ENCODE assay signal across 23 cellular contexts in the genomic region with DNA sequence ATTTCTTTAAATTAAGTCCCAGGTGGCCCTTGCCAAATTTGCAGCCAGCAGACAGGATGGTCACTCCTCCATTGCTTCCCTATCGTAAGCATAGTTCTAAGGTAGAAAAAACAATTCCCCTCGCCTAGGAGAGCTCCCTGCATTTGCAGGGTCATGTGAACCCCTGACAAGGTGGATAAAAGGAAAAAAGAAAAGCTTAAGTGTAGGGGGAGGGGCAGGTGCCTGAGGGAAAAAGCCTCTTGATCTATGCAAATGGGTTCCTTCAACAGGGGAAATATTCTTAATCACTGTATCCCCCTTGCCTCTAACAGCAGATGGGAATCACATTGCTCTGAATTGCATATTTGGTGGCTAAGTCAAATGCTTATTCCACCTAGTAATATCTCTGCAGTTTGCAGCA.
"Had no signal": no experiment of that assay in that cellular context is flagged by ENCODE, and none has a peak within 500 bp of the region (broad histone marks: within the 10 kb centered on the region; RNA-seq: fewer than 3 reads in every experiment).

No MANE protein-coding gene starts in this region.

- H3K9me3 ChIP-seq: tibial nerve had no signal

- H3K4me3 Mint-ChIP-seq: activated CD4-positive, alpha-beta T cell treated with anti-CD3 and anti-CD28 coated beads, Interleukin-2, amount 10 ng/mL, durations not matched to agents 24 days and 14 days; activated CD8-positive, alpha-beta T cell treated with anti-CD3 and anti-CD28 coated beads for 36 hours; activated naive CD4-positive, alpha-beta T cell treated with anti-CD3 and anti-CD28 coated beads, Interleukin-2, amount 10 ng/mL, durations not matched to agents 7 days and 5 days; activated naive CD8-positive, alpha-beta T cell treated with anti-CD3 and anti-CD28 coated beads, Interleukin-2, amount 50 U/mL, for 24 hours; activated T-helper 17 cell treated with anti-CD3 and anti-CD28 coated beads, Interleukin-2, amount 50 U/mL, for 72 hours; endodermal cell; natural killer cell treated with Interleukin-12 subunit alpha and Interleukin-12 subunit beta and Interleukin-15 and Interleukin-18, amount 100 ng/mL, for 72 hours; stimulated activated naive CD8-positive, alpha-beta T cell treated with anti-CD3 and anti-CD28 coated beads, Interleukin-15, Interleukin-2, amounts not matched to agents 100 ng/mL and 50 ng/mL, for 24 hours; T-cell had no signal

- H3K36me3 Mint-ChIP-seq: natural killer cell treated with Interleukin-12 subunit alpha and Interleukin-12 subunit beta and Interleukin-15 and Interleukin-18, amount 100 ng/mL, for 72 hours; T-cell had no signal

- H3K9me3 Mint-ChIP-seq: activated CD8-positive, alpha-beta T cell treated with anti-CD3 and anti-CD28 coated beads for 36 hours; activated T-helper 17 cell treated with anti-CD3 and anti-CD28 coated beads, Interleukin-2, amount 50 U/mL, for 72 hours; natural killer cell treated with Interleukin-12 subunit alpha and Interleukin-12 subunit beta and Interleukin-15 and Interleukin-18, amount 100 ng/mL, for 72 hours; stimulated activated naive CD8-positive, alpha-beta T cell treated with anti-CD3 and anti-CD28 coated beads, Interleukin-15, Interleukin-2, amounts not matched to agents 100 ng/mL and 50 ng/mL, for 24 hours; T-cell had no signal

- H3K27me3 Mint-ChIP-seq: activated CD4-positive, alpha-beta T cell treated with anti-CD3 and anti-CD28 coated beads, Interleukin-2, amount 10 ng/mL, durations not matched to agents 24 days and 14 days; activated CD8-positive, alpha-beta T cell treated with anti-CD3 and anti-CD28 coated beads for 36 hours; activated naive CD4-positive, alpha-beta T cell treated with anti-CD3 and anti-CD28 coated beads, Interleukin-2, amount 10 ng/mL, durations not matched to agents 7 days and 5 days; activated naive CD8-positive, alpha-beta T cell treated with anti-CD3 and anti-CD28 coated beads, Interleukin-2, amount 50 U/mL, for 24 hours; activated T-helper 17 cell treated with anti-CD3 and anti-CD28 coated beads, Interleukin-2, amount 50 U/mL, for 72 hours; stimulated activated naive CD8-positive, alpha-beta T cell treated with anti-CD3 and anti-CD28 coated beads, Interleukin-15, Interleukin-2, amounts not matched to agents 100 ng/mL and 50 ng/mL, for 24 hours; T-cell had no signal

- DNase-seq: activated CD4-positive, alpha-beta T cell treated with anti-CD3 and anti-CD28 coated beads, Interleukin-2, amount 10 ng/mL, durations not matched to agents 24 days and 14 days; activated CD4-positive, CD25-positive, alpha-beta regulatory T cell; activated CD8-positive, alpha-beta T cell treated with anti-CD3 and anti-CD28 coated beads for 36 hours; activated naive CD4-positive, alpha-beta T cell treated with anti-CD3 and anti-CD28 coated beads, Interleukin-2, amount 10 ng/mL, durations not matched to agents 7 days and 5 days; activated naive CD8-positive, alpha-beta T cell treated with anti-CD3 and anti-CD28 coated beads, Interleukin-2, amount 50 U/mL, for 24 hours; activated T-cell treated with anti-CD3 and anti-CD28 coated beads, Interleukin-2, amount 50 U/mL, for 1 hour; anterior cingulate cortex; brain microvascular endothelial cell; central memory CD4-positive, alpha-beta T cell; endodermal cell; islet precursor cell; occipital lobe; posterior cingulate gyrus; retina; stimulated activated CD4-positive, alpha-beta T cell treated with anti-CD3 and anti-CD28 coated beads, Interleukin-1b, Interleukin-23, amount 100 ng/mL, for 48 hours; T-cell had no signal

- ATAC-seq: activated CD8-positive, alpha-beta T cell treated with anti-CD3 and anti-CD28 coated beads for 36 hours; activated T-helper 17 cell treated with anti-CD3 and anti-CD28 coated beads, Interleukin-2, amount 50 U/mL, for 72 hours; left lobe of liver; natural killer cell treated with Interleukin-12 subunit alpha and Interleukin-12 subunit beta and Interleukin-15 and Interleukin-18, amount 100 ng/mL, for 72 hours; T-cell had no signal

- H3K4me1 Mint-ChIP-seq: activated T-helper 17 cell treated with anti-CD3 and anti-CD28 coated beads, Interleukin-2, amount 50 U/mL, for 72 hours had no signal

- H3K27ac ChIP-seq: brain microvascular endothelial cell, epithelial cell of prostate, tibial nerve had no signal

- H3K36me3 ChIP-seq: brain microvascular endothelial cell, tibial nerve had no signal

- H3K4me3 ChIP-seq: lung, tibial nerve had no signal

- H3K27me3 ChIP-seq: brain microvascular endothelial cell, tibial nerve had no signal

- H3K27ac Mint-ChIP-seq: activated CD4-positive, alpha-beta T cell treated with anti-CD3 and anti-CD28 coated beads, Interleukin-2, amount 10 ng/mL, durations not matched to agents 24 days and 14 days; activated CD8-positive, alpha-beta T cell treated with anti-CD3 and anti-CD28 coated beads for 36 hours; activated naive CD4-positive, alpha-beta T cell treated with anti-CD3 and anti-CD28 coated beads, Interleukin-2, amount 10 ng/mL, durations not matched to agents 7 days and 5 days; activated naive CD8-positive, alpha-beta T cell treated with anti-CD3 and anti-CD28 coated beads, Interleukin-2, amount 50 U/mL, for 24 hours; activated T-helper 17 cell treated with anti-CD3 and anti-CD28 coated beads, Interleukin-2, amount 50 U/mL, for 72 hours; endodermal cell; natural killer cell treated with Interleukin-12 subunit alpha and Interleukin-12 subunit beta and Interleukin-15 and Interleukin-18, amount 100 ng/mL, for 72 hours; stimulated activated naive CD8-positive, alpha-beta T cell treated with anti-CD3 and anti-CD28 coated beads, Interleukin-15, Interleukin-2, amounts not matched to agents 100 ng/mL and 50 ng/mL, for 24 hours; T-cell had no signal
